14 cellular contexts compared by ENCODE assay signal in the genomic region with DNA sequence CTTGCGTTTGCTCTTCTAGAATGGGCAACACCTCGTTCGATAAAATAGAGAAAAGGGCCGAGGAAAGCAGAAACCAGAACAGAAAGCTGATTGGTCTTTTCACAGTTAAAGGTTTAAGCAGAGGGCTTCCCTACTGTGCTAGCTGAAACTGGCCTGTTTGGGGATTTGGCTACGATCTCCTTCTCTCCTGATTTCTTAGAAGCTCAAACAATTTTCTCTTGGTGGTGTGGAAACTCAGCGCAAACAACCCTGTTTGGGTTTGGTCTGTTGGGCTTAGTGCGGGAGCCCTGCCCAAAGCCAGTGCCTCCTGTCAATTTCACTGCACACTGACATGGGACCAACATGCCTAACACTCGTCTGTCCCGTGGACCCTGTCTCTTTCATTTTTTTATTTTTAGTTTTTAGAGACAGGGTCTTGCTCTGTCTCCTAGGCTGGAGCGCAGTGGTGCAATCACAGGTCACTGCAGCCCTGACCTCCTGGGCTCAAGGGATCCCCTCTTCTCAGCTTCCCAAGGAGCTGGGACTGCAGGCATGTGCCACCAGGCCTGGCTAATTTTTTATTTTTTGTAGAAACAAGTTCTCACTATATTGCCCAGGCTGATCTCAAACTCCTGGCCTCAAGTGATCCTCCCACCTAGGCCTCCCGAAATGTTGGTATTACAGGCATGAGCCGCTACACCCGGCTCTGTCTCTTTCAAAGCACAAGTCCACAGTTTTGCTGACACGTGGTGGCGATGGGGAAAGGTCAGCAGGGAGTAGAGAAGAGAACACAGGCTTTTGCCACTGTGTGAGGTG. TPM values are rescaled to one million over a fixed set of nuclear protein-coding genes. Genes with fewer than 3 reads are reported as not detected.
DNase-seq lines count a peak whose midpoint lies in the region; ATAC-seq, FAIRE-seq and TF ChIP-seq lines count a peak whose summit lies in the region.
"Had no signal": no experiment of that assay in that cellular context is flagged by ENCODE, and none has a peak within 500 bp of the region (broad histone marks: within the 10 kb centered on the region; RNA-seq: fewer than 3 reads in every experiment).

No MANE protein-coding gene starts in this region.

- peaks cover 18% of the 10 kb centered on the region for H3K4me1 Mint-ChIP-seq in nephron
- H3K4me1 Mint-ChIP-seq: naive B cell had no signal

- no TSS peak for BruUV-seq in PC-3 (replicated peaks; lab: Mats Ljungman, UMichigan)
- BruUV-seq in endothelial cell of umbilical vein (replicated peaks; lab: Mats Ljungman, UMichigan) = no TSS peak

- no peak for TF ChIP-seq POLR2A in endothelial cell of umbilical vein (IDR thresholded peaks at IDR 0.05; ENCODE audit: low read depth, low read length)
- TF ChIP-seq POLR2A in tibial nerve (IDR thresholded peaks at IDR 0.05) = no peak

- 55 to 62% methylated on average over 15 of the region's 15 CpGs for WGBS in tibial nerve, 2 donors

- H3K27me3 ChIP-seq in PC-3 (ENCODE audit: low read length) (no peaks in the 10 kb centered on the region), endothelial cell of umbilical vein (ENCODE audit: control insufficient read depth in 2 of 2, insufficient read depth in 2 of 2, low read length in 2 of 2) (peaks cover 0 to 2% of the 10 kb centered on the region in 2 experiments), tibial nerve (no peaks in the 10 kb centered on the region)
- H3K27me3 ChIP-seq: MG63 had no signal

- H2AFZ ChIP-seq in PC-3 (ENCODE audit: low read length) = peak overlapping the region; percentile 69
- peak overlapping the region; percentile 94 for H2AFZ ChIP-seq in endothelial cell of umbilical vein (ENCODE audit: low read depth, low read length)

- peak; percentile 24 for FAIRE-seq in endothelial cell of umbilical vein (lab: Jason Lieb, UNC)

- H3K36me3 ChIP-seq in PC-3 (ENCODE audit: low read depth, low read length) = no peaks in the 10 kb centered on the region
- H3K36me3 ChIP-seq in endothelial cell of umbilical vein (ENCODE audit: control insufficient read depth in 2 of 2, extremely low read depth in 1 of 2, insufficient read depth in 2 of 2, low read length in 2 of 2) = no peaks in the 10 kb centered on the region
- peaks cover 0 to 2% (median 0%) of the 10 kb centered on the region in 3 donors for H3K36me3 ChIP-seq in tibial nerve
- H3K36me3 ChIP-seq: MG63 had no signal

- peak overlapping the region; percentile 4; the same call in 1 of the 2 replicates for H3K4me3 ChIP-seq in PC-3 (ENCODE audit: low read length)
- H3K4me3 ChIP-seq in endothelial cell of umbilical vein (replicated peaks in 1 of 3; ENCODE audit: insufficient read depth in 1 of 3, low read depth in 1 of 3, low read length in 3 of 3) = peak overlapping the region in 1 of 3 experiments; percentile 13
- no peak overlapping the region for H3K4me3 ChIP-seq in tibial nerve
- H3K4me3 ChIP-seq: MG63 had no signal

- H3K4me1 ChIP-seq in PC-3 (ENCODE audit: insufficient read depth, low read length) (peaks cover 7% of the 10 kb centered on the region; the same call in 1 of the 2 replicates), endothelial cell of umbilical vein (ENCODE audit: control insufficient read depth, extremely low read depth, insufficient read depth, low read length) (peaks cover 7% of the 10 kb centered on the region), tibial nerve (peaks cover 0 to 29% (median 20%) of the 10 kb centered on the region in 4 donors)

- no peak for TF ChIP-seq EP300 in tibial nerve (IDR thresholded peaks at IDR 0.05)

- H3K4me2 ChIP-seq in PC-3 (ENCODE audit: low read length) (peak overlapping the region; percentile 37), endothelial cell of umbilical vein (ENCODE audit: insufficient read depth, low read length) (peak overlapping the region; percentile 46)

- POLR2A ChIA-PET in PC-3 (lab: Charles Lee; ENCODE audit: unreplicated experiment) = interaction anchor here (0.6 kb wide), 1 partner anchor 144 kb away, joined by 5 read pairs; no protein-coding TSS in a partner anchor
- POLR2A ChIA-PET in endothelial cell of umbilical vein (lab: Charles Lee) = no interaction called here

- peak overlapping the region; percentile 45 to 68 (median 64) for H3K27ac Mint-ChIP-seq in nephron
- H3K27ac Mint-ChIP-seq: dendritic cell treated with granulocyte-macrophage colony-stimulating factor and Interleukin-4, amounts not matched to agents 40 ng/mL and 50 ng/mL, for 4 days; T-helper 17 cell had no signal

- no peak for TF ChIP-seq CTCF in PC-3 (conservative IDR thresholded peaks at IDR 0.05; ENCODE audit: low read depth, low read length)
- TF ChIP-seq CTCF in endothelial cell of umbilical vein (IDR thresholded peaks at IDR 0.05; ENCODE audit: extremely low read depth in 1 of 2, insufficient read depth in 1 of 2, low read depth in 1 of 2, low read length in 2 of 2) = no peak
- no peak for TF ChIP-seq CTCF in nephron (IDR thresholded peaks at IDR 0.05; ENCODE audit: unreplicated experiment in 3 of 3)
- TF ChIP-seq CTCF in tibial nerve (IDR thresholded peaks at IDR 0.05) = no peak

- intact Hi-C loops in PC-3 (cut with micrococcal nuclease) (no loop called here), endothelial cell of umbilical vein (cut with micrococcal nuclease) (loop anchor here (2.0 kb wide), 1 partner anchor 19 kb away; no protein-coding TSS in a partner anchor)

- dilution Hi-C loops in endothelial cell of umbilical vein (cut with MboI; ENCODE audit: extremely low pct_ligation_motif_present, low sequenced_read_pairs) = no loop called here

- H3K9me3 Mint-ChIP-seq in nephron = no peaks in the 10 kb centered on the region
- H3K9me3 Mint-ChIP-seq: dendritic cell treated with granulocyte-macrophage colony-stimulating factor and Interleukin-4, amounts not matched to agents 40 ng/mL and 50 ng/mL, for 4 days; naive B cell had no signal

- H3K27ac ChIP-seq in PC-3 (ENCODE audit: low read length) (no peak overlapping the region), endothelial cell of umbilical vein (ENCODE audit: insufficient read depth, low read depth, low read length) (no peak overlapping the region), tibial nerve (peak overlapping the region; percentile 50 to 87 (median 82))

- H3K9me1 ChIP-seq in endothelial cell of umbilical vein (replicated peaks; ENCODE audit: control insufficient read depth, extremely low read depth, insufficient read depth, low read length) = no peaks in the 10 kb centered on the region

- no peak for ATAC-seq in PC-3
- ATAC-seq in GM18502 (IDR thresholded peaks at IDR 0.05; ENCODE audit: poor library complexity, unreplicated experiment) = no peak
- ATAC-seq in GM18498 (IDR thresholded peaks at IDR 0.05; ENCODE audit: unreplicated experiment) = no peak
- ATAC-seq: T-helper 17 cell had no signal

- peaks cover 22% of the 10 kb centered on the region for H3K27me3 Mint-ChIP-seq in nephron (ENCODE audit: low read depth)

- H3K9ac ChIP-seq in PC-3 (ENCODE audit: low read length) (no peak overlapping the region), endothelial cell of umbilical vein (replicated peaks; ENCODE audit: extremely low read depth, insufficient read depth, low read length) (no peak overlapping the region)

- no peaks in the 10 kb centered on the region for H3K9me2 ChIP-seq in PC-3 (replicated peaks; ENCODE audit: low read length)

- peak overlapping the region in 1 of 3 experiments; percentile 13 for H3K4me3 Mint-ChIP-seq in nephron
- H3K4me3 Mint-ChIP-seq: dendritic cell treated with granulocyte-macrophage colony-stimulating factor and Interleukin-4, amounts not matched to agents 40 ng/mL and 50 ng/mL, for 4 days; naive B cell; T-helper 17 cell had no signal

- no peaks in the 10 kb centered on the region for H3K36me3 Mint-ChIP-seq in nephron (ENCODE audit: low read depth)
- H3K36me3 Mint-ChIP-seq: naive B cell had no signal

- H4K20me1 ChIP-seq in PC-3 (ENCODE audit: low read length) = no peaks in the 10 kb centered on the region
- no peaks in the 10 kb centered on the region for H4K20me1 ChIP-seq in endothelial cell of umbilical vein (replicated peaks; ENCODE audit: control insufficient read depth, extremely low read depth, insufficient read depth, low read length)

- H3F3A ChIP-seq in PC-3 (ENCODE audit: low read length, unreplicated experiment) = no peaks in the 10 kb centered on the region

- H3K9me3 ChIP-seq in PC-3 (ENCODE audit: low read length) (no peaks in the 10 kb centered on the region), endothelial cell of umbilical vein (replicated peaks; ENCODE audit: control insufficient read depth, insufficient read depth, low read length) (no peaks in the 10 kb centered on the region), tibial nerve (no peaks in the 10 kb centered on the region)
- H3K9me3 ChIP-seq: MG63 had no signal

- CTCF ChIA-PET in PC-3 (lab: Charles Lee) = no interaction called here
- CTCF ChIA-PET in endothelial cell of umbilical vein (lab: Charles Lee) = interaction anchor here (2.0 to 6.7 kb wide), 2 partner anchors 25 to 112 kb away, joined by 11 to 51 read pairs; no protein-coding TSS in a partner anchor

- H3K79me2 ChIP-seq in PC-3 (ENCODE audit: low read length) (no peaks in the 10 kb centered on the region), endothelial cell of umbilical vein (ENCODE audit: control insufficient read depth, insufficient read depth, low read length) (no peaks in the 10 kb centered on the region)

- DNase-seq in PC-3 (no peak), endothelial cell of umbilical vein (ENCODE audit: low read depth, low spot score) (no peak), tibial nerve (ENCODE audit: low spot score in 2 of 2) (no peak), NCI-H187 (lab: John Stamatoyannopoulos, UW) (no peak), NCI-H1436 (lab: John Stamatoyannopoulos, UW) (no peak)
- DNase-seq: activated CD4-positive, alpha-beta T cell treated with anti-CD3 and anti-CD28 coated beads, Interleukin-2, amount 50 U/mL, for 48 hours; activated naive CD4-positive, alpha-beta T cell treated with Interleukin-2 at 50 U/mL for 16 hours; MG63; naive B cell; T-helper 17 cell had no signal

TF ChIP-seq in endothelial cell of umbilical vein, 7 proteins besides CTCF, POLR2A, EP300 and RAD21:
- TF ChIP-seq FOS (IDR thresholded peaks at IDR 0.05; ENCODE audit: borderline replicate concordance, insufficient read depth, low read length) = no peak
- TF ChIP-seq EZH2 (IDR thresholded peaks at IDR 0.05; ENCODE audit: borderline replicate concordance, low read depth, low read length, severe bottlenecking) = no peak

RNA-seq across cellular contexts. Expression of gene BNIP3, which starts 16.5 kb away (rescaled TPM):
- total RNA-seq in PC-3 (2014; rRNA removed) (197 and 225 TPM in 2 replicates), endothelial cell of umbilical vein (40.1 and 51.4 TPM in 2 replicates), tibial nerve (100 to 1,000 TPM; 118 to 175 (median 137) TPM)
- polyA plus RNA-seq in endothelial cell of umbilical vein = 40.3 and 53.3 TPM in 2 replicates
- polyA plus RNA-seq in endothelial cell of umbilical vein (2011; cell fraction: cytosol; rRNA removed) = 43.5 and 45.3 TPM in 2 replicates
- 33.6 and 40.6 TPM in 2 replicates for polyA plus RNA-seq in endothelial cell of umbilical vein (2011; cell fraction: nucleus; rRNA removed)
- polyA plus RNA-seq in endothelial cell of umbilical vein (2012) = 51.6 and 57.8 TPM in 2 replicates
- polyA minus RNA-seq in endothelial cell of umbilical vein = 16.5 and 21.1 TPM in 2 replicates
- polyA minus RNA-seq in endothelial cell of umbilical vein (2011; cell fraction: cytosol; rRNA and poly(A)+ RNA removed) = 8.6 TPM
- polyA minus RNA-seq in endothelial cell of umbilical vein (2011; cell fraction: nucleus; rRNA and poly(A)+ RNA removed) = 10.5 and 14.1 TPM in 2 replicates

Comparison
In these comparisons a context has a peak if more than half of its experiments do, and no peak if none do; other contexts are left out.
1. H3K27ac ChIP-seq: peak in tibial nerve (4 of 4); none in PC-3 (single experiment) and endothelial cell of umbilical vein (single experiment).